ENCODE assay signal across 33 cellular contexts in the genomic region with DNA sequence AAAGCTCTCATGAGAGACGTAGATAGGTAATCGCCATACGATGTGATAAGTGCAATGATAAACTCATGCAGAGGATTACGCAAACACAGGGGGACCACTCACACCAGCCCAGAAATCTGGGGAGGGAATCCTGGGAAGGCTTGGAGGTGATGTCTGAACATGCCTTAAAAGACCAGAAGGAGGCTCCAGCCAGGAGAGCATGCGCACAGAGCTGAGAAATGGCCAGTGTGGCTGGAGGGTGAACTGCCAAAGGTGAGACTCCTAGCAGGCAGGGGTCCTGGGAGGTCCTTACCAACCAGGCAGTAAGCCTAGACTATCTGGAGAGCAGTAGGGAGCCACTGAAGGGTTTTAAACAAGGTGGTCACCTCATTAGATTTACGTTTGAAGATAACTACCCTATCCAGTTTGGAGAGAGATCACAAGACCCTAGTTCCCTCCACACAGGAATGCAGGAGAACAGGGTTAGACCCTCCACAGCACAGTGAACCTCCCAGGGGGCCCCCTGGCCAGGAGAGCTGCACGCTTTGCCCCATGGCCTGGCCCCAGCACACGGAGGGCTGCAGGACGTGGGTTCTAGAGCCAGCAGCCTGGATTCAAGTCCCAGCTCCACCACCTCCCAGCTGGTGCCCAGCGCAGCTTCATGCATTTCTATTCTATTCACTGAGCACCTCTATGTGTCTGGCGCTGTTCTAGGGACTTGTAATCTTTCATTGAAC. TPM values are rescaled to one million over a fixed set of nuclear protein-coding genes. Genes with fewer than 3 reads are reported as not detected.
DNase-seq lines count a peak whose midpoint lies in the region; ATAC-seq, FAIRE-seq and TF ChIP-seq lines count a peak whose summit lies in the region.
"Had no signal": no experiment of that assay in that cellular context is flagged by ENCODE, and none has a peak within 500 bp of the region (broad histone marks: within the 10 kb centered on the region; RNA-seq: fewer than 3 reads in every experiment).

No MANE protein-coding gene starts in this region.

- no peak overlapping the region for H3K18ac ChIP-seq in neuronal stem cell (ENCODE audit: low read length)

- peak overlapping the region; percentile 21 for H3K14ac ChIP-seq in neuronal stem cell (ENCODE audit: low read length)

- TF ChIP-seq POLR2A in A549 (IDR thresholded peaks at IDR 0.05; ENCODE audit: low read length) = no peak

- H3K9me3 ChIP-seq in A549 (no peaks in the 10 kb centered on the region), HEK293 (ENCODE audit: control insufficient read depth, insufficient read depth, low read depth, low read length) (no peaks in the 10 kb centered on the region), neuronal stem cell (replicated peaks in 1 of 2; ENCODE audit: control insufficient read depth in 2 of 2, insufficient read depth in 1 of 2, low read depth in 1 of 2, low read length in 2 of 2) (no peaks in the 10 kb centered on the region)
- H3K9me3 ChIP-seq: Peyer's patch, spleen, thyroid gland had no signal

- H3K36me3 ChIP-seq in HEK293 (ENCODE audit: control insufficient read depth in 2 of 2, insufficient read depth in 1 of 2, low read length in 2 of 2) (no peaks in the 10 kb centered on the region), neuronal stem cell (replicated peaks in 1 of 2; ENCODE audit: control insufficient read depth in 2 of 2, insufficient read depth in 2 of 2, low read length in 2 of 2) (peaks cover 38 to 73% of the 10 kb centered on the region in 2 donors)
- H3K36me3 ChIP-seq: Peyer's patch, spleen, thyroid gland had no signal

- H2BK15ac ChIP-seq in neuronal stem cell (ENCODE audit: low read length) = no peak overlapping the region

- TF ChIP-seq RAD21 in A549 (conservative IDR thresholded peaks at IDR 0.05 in 1 of 2, IDR thresholded peaks at IDR 0.05 in 1 of 2) = no peak

- no peak overlapping the region for H3K4me3 ChIP-seq in A549
- no peak overlapping the region for H3K4me3 ChIP-seq in HEK293 (ENCODE audit: low read depth, low read length)
- H3K4me3 ChIP-seq in epithelial cell of esophagus (ENCODE audit: low read length) = no peak overlapping the region
- H3K4me3 ChIP-seq in neuronal stem cell (ENCODE audit: low read length in 2 of 2) = no peak overlapping the region
- H3K4me3 ChIP-seq: coronary artery, GM23338, Peyer's patch, spleen, thyroid gland had no signal

- H2AFZ ChIP-seq in neuronal stem cell (ENCODE audit: low read length) = no peak overlapping the region
- H2AFZ ChIP-seq: GM23338, parathyroid adenoma had no signal

- POLR2A ChIA-PET in A549 (lab: Yijun Ruan, JAX) (no interaction called here), HEK293 (lab: Yijun Ruan, JAX) (interaction anchor here (0.6 kb wide), 1 partner anchor 8 kb away, joined by 9 read pairs; no protein-coding TSS in a partner anchor)

- no peak overlapping the region for H2BK120ac ChIP-seq in neuronal stem cell (ENCODE audit: low read depth, low read length)

- TF ChIP-seq EP300 in A549 (IDR thresholded peaks at IDR 0.05) = no peak

- peaks cover 9% of the 10 kb centered on the region for H3K79me1 ChIP-seq in neuronal stem cell (ENCODE audit: low read depth, low read length)

- no peak for DNase-seq in A549 (ENCODE audit: low read depth in 1 of 2, low spot score in 1 of 2)
- no peak for DNase-seq in epithelial cell of esophagus (ENCODE audit: low read depth)
- no peak for DNase-seq in neuronal stem cell (ENCODE audit: low spot score)
- no peak for DNase-seq in stimulated activated naive CD4-positive, alpha-beta T cell (lab: John Stamatoyannopoulos, UW)
- DNase-seq in activated CD4-positive, alpha-beta T cell treated with anti-CD3 and anti-CD28 coated beads, Interleukin-2, amount 50 U/mL, for 4 hours = no peak
- DNase-seq in NCI-H82 treated with DMSO at 0.1 percent for 48 hours (lab: John Stamatoyannopoulos, UW; ENCODE audit: unreplicated experiment) = no peak
- no peak for DNase-seq in NCI-H748 treated with DMSO at 0.1 percent for 48 hours (lab: John Stamatoyannopoulos, UW)
- DNase-seq: activated CD4-positive, alpha-beta T cell treated with anti-CD3 and anti-CD28 coated beads for 48 hours; activated CD8-positive, alpha-beta memory T cell treated with anti-CD3 and anti-CD28 coated beads for 24 hours; activated T-cell treated with anti-CD3 and anti-CD28 coated beads for 4 hours; CD8-positive, alpha-beta memory T cell; effector CD8-positive, alpha-beta T cell; Kasumi-1; mesendoderm; NCI-H1436; NCI-H2081 treated with DMSO at 0.1 percent for 48 hours; NCI-H2227 treated with DMSO at 0.1 percent for 48 hours; NCI-H526; right cardiac atrium; stimulated activated CD4-positive, alpha-beta T cell treated with anti-CD3 and anti-CD28 coated beads, Interleukin-2, amount 100 ng/mL, for 24 hours; stimulated activated CD8-positive, alpha-beta memory T cell treated with anti-CD3 and anti-CD28 coated beads, Interleukin-4, amount 100 ng/mL, for 48 hours; SW 1271; thyroid gland; WERI-Rb-1 had no signal

- no peak for TF ChIP-seq CTCF in A549 (IDR thresholded peaks at IDR 0.05)
- TF ChIP-seq CTCF in HEK293 (tag by site-specific recombination; IDR thresholded peaks at IDR 0.05) = no peak
- TF ChIP-seq CTCF in epithelial cell of esophagus (IDR thresholded peaks at IDR 0.05; ENCODE audit: insufficient read depth, low read depth, low read length, missing control alignments) = peak; percentile 5

- ATAC-seq in A549 = peak; percentile 36 to 39; a peak in 2 of 6 replicates
- ATAC-seq: GM23338, left lobe of liver, right cardiac atrium had no signal

- no peak overlapping the region for H2AK5ac ChIP-seq in neuronal stem cell (ENCODE audit: low read depth, low read length)

- H3K4me1 ChIP-seq in A549 (no peaks in the 10 kb centered on the region; the same call in 2 of the 3 replicates), HEK293 (ENCODE audit: control insufficient read depth, insufficient read depth, low read length) (0 out of 2 replicates have a peak, but pooled peaks cover 3% of the 10 kb centered on the region), neuronal stem cell (ENCODE audit: control insufficient read depth in 2 of 2, insufficient read depth in 1 of 2, low read depth in 1 of 2, low read length in 2 of 2) (peaks cover 4 to 10% of the 10 kb centered on the region in 2 donors)
- H3K4me1 ChIP-seq: parathyroid adenoma, Peyer's patch, spleen, thyroid gland had no signal

- no peak overlapping the region for H3K9ac ChIP-seq in neuronal stem cell (ENCODE audit: low read depth, low read length, poor library complexity)
- H3K9ac ChIP-seq: parathyroid adenoma had no signal

- H3K23ac ChIP-seq in neuronal stem cell (ENCODE audit: low read depth, low read length, poor library complexity) = no peak overlapping the region

- CTCF ChIA-PET in A549 (lab: Yijun Ruan, JAX) = interaction anchor here (1.1 to 3.3 kb wide), 3 partner anchors 9 to 283 kb away, joined by 3 to 12 read pairs (median 9); no protein-coding TSS in a partner anchor
- CTCF ChIA-PET in HEK293 (lab: Yijun Ruan, JAX) = interaction anchor here (0.5 to 1.2 kb wide), 3 partner anchors 32 to 122 kb away, joined by 3 read pairs; no protein-coding TSS in a partner anchor

- no peaks in the 10 kb centered on the region for H3K27me3 ChIP-seq in neuronal stem cell (ENCODE audit: control insufficient read depth in 3 of 3, insufficient read depth in 3 of 3, low read depth in 1 of 3, low read length in 3 of 3)
- H3K27me3 ChIP-seq: Peyer's patch, thyroid gland had no signal

- 72% methylated on average over 7 of the region's 11 CpGs for WGBS in A549 (ENCODE audit: missing lambda C conversion rate)
- no CpG with 5 or more reads among the region's 11 CpGs for WGBS in neuronal stem cell (ENCODE audit: extremely low coverage in 2 of 2, insufficient read length in 2 of 2, insufficient replicate concordance in 1 of 2), 2 donors

- no peak overlapping the region for H2BK5ac ChIP-seq in neuronal stem cell (ENCODE audit: low read length)

- H2BK12ac ChIP-seq in neuronal stem cell (ENCODE audit: low read length) = no peak overlapping the region

- H4K8ac ChIP-seq in neuronal stem cell (ENCODE audit: low read depth, low read length) = no peak overlapping the region

- H3K4me2 ChIP-seq in A549 = no peak overlapping the region
- H3K4me2 ChIP-seq in neuronal stem cell (ENCODE audit: insufficient read depth, low read length, poor library complexity, severe bottlenecking) = no peak overlapping the region
- H3K4me2 ChIP-seq: GM23338 had no signal

- no peak for FAIRE-seq in A549 (lab: Jason Lieb, UNC)

- H3K4ac ChIP-seq in neuronal stem cell (ENCODE audit: low read length) = no peak overlapping the region

- no peak overlapping the region for H4K91ac ChIP-seq in neuronal stem cell (ENCODE audit: low read depth, low read length, poor library complexity)

- H3K27ac ChIP-seq in A549 (no peak overlapping the region), HEK293 (ENCODE audit: extremely low read depth, low read depth, low read length) (no peak overlapping the region), neuronal stem cell (replicated peaks; ENCODE audit: low read length) (no peak overlapping the region)
- H3K27ac ChIP-seq: coronary artery, HL-60, parathyroid adenoma, Peyer's patch, spleen, thyroid gland, WERI-Rb-1 had no signal

TF ChIP-seq in A549, 52 proteins besides CTCF, POLR2A, EP300 and RAD21 (continues in another document):
- TF ChIP-seq KDM5A (IDR thresholded peaks at IDR 0.05) = no peak
- TF ChIP-seq USF2 (IDR thresholded peaks at IDR 0.05) = no peak
- no peak for TF ChIP-seq EHMT2 (IDR thresholded peaks at IDR 0.05; ENCODE audit: low read depth)

TF ChIP-seq in HEK293, 187 proteins besides CTCF, POLR2A, EP300 and RAD21:
- no peak for TF ChIP-seq SP2 (tag by site-specific recombination; IDR thresholded peaks at IDR 0.05)
- TF ChIP-seq MEIS1 (CRISPR knock-in tag; IDR thresholded peaks at IDR 0.05; ENCODE audit: borderline replicate concordance) = no peak
- TF ChIP-seq BCL11B (tag by site-specific recombination; IDR thresholded peaks at IDR 0.05; ENCODE audit: low read depth) = no peak
- TF ChIP-seq GLIS1 (tag by site-specific recombination; IDR thresholded peaks at IDR 0.05) = peak; percentile 79
- TF ChIP-seq, protein P1, sequence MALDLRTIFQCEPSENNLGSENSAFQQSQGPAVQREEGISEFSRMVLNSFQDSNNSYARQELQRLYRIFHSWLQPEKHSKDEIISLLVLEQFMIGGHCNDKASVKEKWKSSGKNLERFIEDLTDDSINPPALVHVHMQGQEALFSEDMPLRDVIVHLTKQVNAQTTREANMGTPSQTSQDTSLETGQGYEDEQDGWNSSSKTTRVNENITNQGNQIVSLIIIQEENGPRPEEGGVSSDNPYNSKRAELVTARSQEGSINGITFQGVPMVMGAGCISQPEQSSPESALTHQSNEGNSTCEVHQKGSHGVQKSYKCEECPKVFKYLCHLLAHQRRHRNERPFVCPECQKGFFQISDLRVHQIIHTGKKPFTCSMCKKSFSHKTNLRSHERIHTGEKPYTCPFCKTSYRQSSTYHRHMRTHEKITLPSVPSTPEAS (tag by site-specific recombination; IDR thresholded peaks at IDR 0.05) = no peak

RNA-seq across cellular contexts. Expression of gene MDFI, which starts 13.1 kb away (rescaled TPM):
- polyA plus RNA-seq in A549 (2011; rRNA removed) = 0.06 and 0.26 TPM in 2 replicates
- 0.29 and 0.48 TPM in 2 replicates for polyA plus RNA-seq in A549 (2012; cell fraction: cytosol; rRNA removed)
- polyA plus RNA-seq in A549 (2012; cell fraction: nucleus; rRNA removed) = 0.70 and 0.84 TPM in 2 replicates
- 0.21 to 0.30 TPM (median 0.28 TPM) in 3 replicates for polyA plus RNA-seq in A549 (2017; fragmentation: RNase III; extraction: RNeasy Plus Mini Kit Qiagen cat#74134 plus additional on column Dnase treatment)
- 0.50 and 0.88 TPM in 2 replicates for polyA minus RNA-seq in A549 (2011; rRNA and poly(A)+ RNA removed)
- polyA plus RNA-seq in neuronal stem cell (2013, experiment 1 of 2) = 73.1 TPM
- polyA plus RNA-seq in neuronal stem cell (2013, experiment 2 of 2) = 65.6 TPM
- polyA plus RNA-seq: BJ; CD8-positive, alpha-beta memory T cell had no signal
